In the genomic region with DNA sequence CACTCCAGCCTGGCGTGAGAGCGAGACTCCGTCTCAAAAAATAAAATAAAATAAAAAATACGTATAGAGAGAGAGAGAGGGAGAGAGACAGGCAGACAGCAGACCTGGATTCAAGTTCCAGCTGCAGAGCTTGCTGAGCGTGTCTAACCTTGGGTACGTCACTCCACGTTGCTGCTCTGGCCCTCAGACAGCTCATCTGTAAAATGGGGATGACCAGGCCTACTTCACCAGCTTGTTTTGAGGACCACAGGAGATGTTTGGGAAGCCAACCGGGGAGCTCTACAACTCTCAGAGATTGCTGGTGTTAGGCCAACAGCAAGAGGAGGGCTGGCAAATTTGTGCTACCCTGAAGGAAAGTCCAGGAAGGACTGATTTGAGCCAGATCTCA, we compare ENCODE assay signal across 8 cellular contexts. TPM values are rescaled to one million over a fixed set of nuclear protein-coding genes. Genes with fewer than 3 reads are reported as not detected.
A peak's percentile ranks its signal among the peaks of the same experiment; 100 is the strongest.
DNase-seq lines count a peak whose midpoint lies in the region; ATAC-seq and TF ChIP-seq lines count a peak whose summit lies in the region.

No MANE protein-coding gene starts in this region.

- H3K4me3 ChIP-seq in mammary epithelial cell (replicated peaks in 1 of 3; ENCODE audit: insufficient read depth in 1 of 3, low read depth in 2 of 3, low read length in 3 of 3) (peak overlapping the region in 2 of 3 experiments; percentile 60 to 61), mucosa of rectum (ENCODE audit: low read length in 2 of 2) (peak overlapping the region; percentile 88 to 89)

- no peak for DNase-seq in stimulated activated naive CD8-positive, alpha-beta T cell treated with anti-CD3 and anti-CD28 coated beads, Interleukin-15, Interleukin-2, amounts not matched to agents 100 U/mL and 50 U/mL, for 24 hours
- DNase-seq in mammary epithelial cell (no peak), occipital lobe (lab: John Stamatoyannopoulos, UW) (no peak), NCI-H1930 (lab: John Stamatoyannopoulos, UW) (no peak)

- in situ Hi-C loops in mammary epithelial cell (cut with MboI; ENCODE audit: low sequenced_read_pairs in 2 of 2), result loop anchor here (10.0 to 25.0 kb wide), 3 partner anchors 149 to 336 kb away; no protein-coding TSS in a partner anchor

- peak overlapping the region; percentile 90 for H3K4me3 Mint-ChIP-seq in stimulated activated naive CD8-positive, alpha-beta T cell treated with anti-CD3 and anti-CD28 coated beads, Interleukin-15, Interleukin-2, amounts not matched to agents 100 ng/mL and 50 ng/mL, for 24 hours

- WGBS in mammary epithelial cell (ENCODE audit: low coverage, missing lambda C conversion rate), result 91% methylated on average over 6 of the region's 8 CpGs

- H3K27me3 ChIP-seq in mammary epithelial cell (ENCODE audit: insufficient read depth, low read length) (no peaks in the 10 kb centered on the region), mucosa of rectum (ENCODE audit: control insufficient read depth in 2 of 2, insufficient read depth in 2 of 2, low read length in 2 of 2) (no peaks in the 10 kb centered on the region)

- H3K79me2 ChIP-seq in mammary epithelial cell (ENCODE audit: insufficient read depth, low read length), result no peaks in the 10 kb centered on the region

- peak overlapping the region; percentile 96 for H3K27ac Mint-ChIP-seq in stimulated activated naive CD8-positive, alpha-beta T cell treated with anti-CD3 and anti-CD28 coated beads, Interleukin-15, Interleukin-2, amounts not matched to agents 100 ng/mL and 50 ng/mL, for 24 hours

- CTCF ChIA-PET in mammary epithelial cell (lab: Charles Lee; ENCODE audit: low non-redundant PET), result interaction anchor here (0.6 kb wide), 1 partner anchor 182 kb away, joined by 5 read pairs; no protein-coding TSS in a partner anchor

- no peak overlapping the region for H3K9ac ChIP-seq in mammary epithelial cell (ENCODE audit: insufficient read depth, low read length)
- peak overlapping the region; percentile 57 to 85 for H3K9ac ChIP-seq in mucosa of rectum (ENCODE audit: low read depth in 1 of 2, low read length in 2 of 2)

- no peaks in the 10 kb centered on the region for H3K9me3 ChIP-seq in mammary epithelial cell (replicated peaks; ENCODE audit: insufficient read depth, low read length)
- no peaks in the 10 kb centered on the region for H3K9me3 ChIP-seq in mucosa of rectum (ENCODE audit: control insufficient read depth in 2 of 2, low read length in 2 of 2)

- peak overlapping the region; percentile 89 for H3K4me2 ChIP-seq in mammary epithelial cell (ENCODE audit: insufficient read depth, low read depth, low read length)

- H3K27ac ChIP-seq in mammary epithelial cell (ENCODE audit: insufficient read depth, low read depth, low read length) (no peak overlapping the region), mucosa of rectum (ENCODE audit: low read depth in 2 of 2, low read length in 2 of 2) (peak overlapping the region; percentile 71 to 80)

- H3K36me3 ChIP-seq in mammary epithelial cell (ENCODE audit: insufficient read depth, low read length) (no peaks in the 10 kb centered on the region), mucosa of rectum (ENCODE audit: control insufficient read depth in 2 of 2, insufficient read depth in 2 of 2, low read length in 2 of 2) (peaks cover 0 to 3% of the 10 kb centered on the region in 2 donors)

- H4K20me1 ChIP-seq in mammary epithelial cell (ENCODE audit: insufficient read depth, low read length), result no peaks in the 10 kb centered on the region

- peak overlapping the region; percentile 70 for H2AFZ ChIP-seq in mammary epithelial cell (ENCODE audit: low read depth, low read length)

- intact Hi-C loops in mammary epithelial cell (cut with micrococcal nuclease), result loop anchor here (2.0 kb wide), 2 partner anchors 31 to 251 kb away; no protein-coding TSS in a partner anchor

- peaks cover 84% of the 10 kb centered on the region for H3K4me1 Mint-ChIP-seq in stimulated activated naive CD8-positive, alpha-beta T cell treated with anti-CD3 and anti-CD28 coated beads, Interleukin-15, Interleukin-2, amounts not matched to agents 100 ng/mL and 50 ng/mL, for 24 hours (ENCODE audit: low read depth)

- H3K4me1 ChIP-seq in mammary epithelial cell (ENCODE audit: insufficient read depth, low read length) (peaks cover 14% of the 10 kb centered on the region), mucosa of rectum (ENCODE audit: control insufficient read depth in 2 of 2, insufficient read depth in 2 of 2, low read length in 2 of 2) (peaks cover 33 to 40% of the 10 kb centered on the region in 2 donors)

- BruUV-seq in mammary epithelial cell (replicated peaks; lab: Mats Ljungman, UMichigan), result no TSS peak

- no peak for ATAC-seq in stimulated activated naive CD8-positive, alpha-beta T cell treated with anti-CD3 and anti-CD28 coated beads, Interleukin-15, Interleukin-2, amounts not matched to agents 100 U/mL and 50 U/mL, for 24 hours
- no peak for ATAC-seq in GM18519 (IDR thresholded peaks at IDR 0.05; ENCODE audit: low FRiP score, unreplicated experiment)
- ATAC-seq in HG02973 (IDR thresholded peaks at IDR 0.05; ENCODE audit: unreplicated experiment), result no peak

- dilution Hi-C loops in mammary epithelial cell (cut with HindIII; ENCODE audit: low sequenced_read_pairs), result loop anchor here (25.0 kb wide), 1 partner anchor 336 kb away; no protein-coding TSS in a partner anchor

- H3K36me3 Mint-ChIP-seq in stimulated activated naive CD8-positive, alpha-beta T cell treated with anti-CD3 and anti-CD28 coated beads, Interleukin-15, Interleukin-2, amounts not matched to agents 100 ng/mL and 50 ng/mL, for 24 hours (ENCODE audit: low read depth), result peaks cover 21% of the 10 kb centered on the region

- TF ChIP-seq CTCF in mammary epithelial cell (conservative IDR thresholded peaks at IDR 0.05 in 1 of 2, IDR thresholded peaks at IDR 0.05 in 1 of 2; ENCODE audit: extremely low read depth in 1 of 2, insufficient read depth in 1 of 2, low read depth in 1 of 2, low read length in 2 of 2), result no peak

- no peaks in the 10 kb centered on the region for H3K9me3 Mint-ChIP-seq in stimulated activated naive CD8-positive, alpha-beta T cell treated with anti-CD3 and anti-CD28 coated beads, Interleukin-15, Interleukin-2, amounts not matched to agents 100 ng/mL and 50 ng/mL, for 24 hours

- no peaks in the 10 kb centered on the region for H3K27me3 Mint-ChIP-seq in stimulated activated naive CD8-positive, alpha-beta T cell treated with anti-CD3 and anti-CD28 coated beads, Interleukin-15, Interleukin-2, amounts not matched to agents 100 ng/mL and 50 ng/mL, for 24 hours

RNA-seq across cellular contexts. Expression of gene TRAF5, which starts 0.5 kb away (rescaled TPM):
- total RNA-seq in mammary epithelial cell, result 1 to 10 TPM; 2.2 to 9.0 TPM
- 1.7 TPM for polyA plus RNA-seq in mammary epithelial cell
- polyA minus RNA-seq in mammary epithelial cell, result 2.5 TPM
- 13.9 TPM for total RNA-seq in occipital lobe
